12 cellular contexts compared by ENCODE assay signal in the genomic region with DNA sequence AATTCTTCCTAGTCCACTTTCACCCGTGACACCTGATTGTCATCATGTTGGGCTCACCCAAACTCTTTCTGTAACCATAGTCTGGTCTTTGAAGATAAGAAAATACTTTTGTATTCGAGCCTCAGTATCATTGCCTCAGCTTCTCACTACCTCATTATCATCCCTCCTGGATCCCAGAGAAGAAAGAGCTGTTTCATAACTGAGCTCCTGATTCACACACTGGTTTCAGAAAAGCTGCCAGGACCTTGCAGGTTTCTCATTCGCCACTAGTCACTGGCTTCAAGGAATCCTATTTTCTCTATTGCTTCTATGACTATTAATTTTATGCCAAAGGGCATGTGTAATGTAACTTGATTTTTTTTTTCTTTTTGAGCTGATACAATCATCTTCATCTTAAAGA. TPM values are rescaled to one million over a fixed set of nuclear protein-coding genes. Genes with fewer than 3 reads are reported as not detected.
DNase-seq lines count a peak whose midpoint lies in the region; FAIRE-seq and TF ChIP-seq lines count a peak whose summit lies in the region.
"Had no signal": no experiment of that assay in that cellular context is flagged by ENCODE, and none has a peak within 500 bp of the region (broad histone marks: within the 10 kb centered on the region; RNA-seq: fewer than 3 reads in every experiment).

No MANE protein-coding gene starts in this region.

- H3K4me1 ChIP-seq in kidney (ENCODE audit: control insufficient read depth in 1 of 2, insufficient read depth in 1 of 2, low read depth in 1 of 2, low read length in 2 of 2) (peaks cover 8 to 12% of the 10 kb centered on the region in 2 donors), colonic mucosa (no peaks in the 10 kb centered on the region)
- peaks cover 13% of the 10 kb centered on the region for H3K4me1 ChIP-seq in CD4-positive, alpha-beta memory T cell (ENCODE audit: insufficient read depth, low read length)
- H3K4me1 ChIP-seq: uterus had no signal

- H3K36me3 Mint-ChIP-seq in MCF 10A (ENCODE audit: insufficient read depth, unreplicated experiment) (peaks cover 10% of the 10 kb centered on the region), glutamatergic neuron (ENCODE audit: unreplicated experiment) (no peaks in the 10 kb centered on the region)
- peaks cover 0 to 6% of the 10 kb centered on the region in 2 donors for H3K36me3 Mint-ChIP-seq in CD4-positive, alpha-beta memory T cell

- CTCF ChIA-PET in MCF 10A (lab: Yijun Ruan, JAX): interaction anchor here (0.5 to 11.0 kb wide), 65 partner anchors 8 to 1078 kb away, joined by 3 to 146 read pairs (median 4); no protein-coding TSS in a partner anchor
- CTCF ChIA-PET in CD4-positive, alpha-beta memory T cell (lab: Charles Lee; ENCODE audit: partially characterized antibody): interaction anchor here (0.8 to 2.2 kb wide), 28 partner anchors 9 to 482 kb away, joined by 3 to 19 read pairs (median 4); no protein-coding TSS in a partner anchor

- H3K9me3 Mint-ChIP-seq in MCF 10A (ENCODE audit: unreplicated experiment) (no peaks in the 10 kb centered on the region), glutamatergic neuron (ENCODE audit: unreplicated experiment) (peaks cover 13% of the 10 kb centered on the region)
- H3K9me3 Mint-ChIP-seq in CD4-positive, alpha-beta memory T cell: peaks cover 0 to 2% (median 0%) of the 10 kb centered on the region in 8 donors

- H3K9me3 ChIP-seq in kidney (ENCODE audit: control insufficient read depth in 1 of 2, low read length in 2 of 2) (no peaks in the 10 kb centered on the region), colonic mucosa (no peaks in the 10 kb centered on the region)
- H3K9me3 ChIP-seq in CD4-positive, alpha-beta memory T cell (ENCODE audit: control insufficient read depth in 1 of 2, low read length in 2 of 2): no peaks in the 10 kb centered on the region
- H3K9me3 ChIP-seq: uterus had no signal

- no peak overlapping the region for H3K9ac ChIP-seq in kidney (ENCODE audit: low read length in 2 of 2)
- no peak overlapping the region for H3K9ac ChIP-seq in colonic mucosa (ENCODE audit: low read depth in 2 of 2, low read length in 2 of 2)

- TF ChIP-seq CTCF in MCF 10A (IDR thresholded peaks at IDR 0.05; ENCODE audit: unreplicated experiment) (no peak), kidney (IDR thresholded peaks at IDR 0.05; ENCODE audit: borderline replicate concordance, extremely low read depth, insufficient read depth) (peak; percentile 16), glutamatergic neuron (IDR thresholded peaks at IDR 0.05; ENCODE audit: partially characterized antibody, unreplicated experiment) (no peak), colonic mucosa (IDR thresholded peaks at IDR 0.05) (no peak)

- BruUV-seq in MCF 10A (replicated peaks; lab: Mats Ljungman, UMichigan): no TSS peak

- H3K27ac ChIP-seq in kidney (ENCODE audit: low read depth in 2 of 2, low read length in 2 of 2): no peak overlapping the region
- no peak overlapping the region for H3K27ac ChIP-seq in CD4-positive, alpha-beta memory T cell (ENCODE audit: low read depth, low read length)
- H3K27ac ChIP-seq in colonic mucosa: no peak overlapping the region

- no peak for FAIRE-seq in kidney (lab: Jason Lieb, UNC)

- H3K27me3 ChIP-seq in CD4-positive, alpha-beta memory T cell (ENCODE audit: insufficient read depth, low read length): no peaks in the 10 kb centered on the region
- no peaks in the 10 kb centered on the region for H3K27me3 ChIP-seq in colonic mucosa
- H3K27me3 ChIP-seq: uterus had no signal

- POLR2A ChIA-PET in MCF 10A (lab: Yijun Ruan, JAX): interaction anchor here (0.8 to 2.2 kb wide), 16 partner anchors 10 to 216 kb away, joined by 3 to 22 read pairs (median 8); no protein-coding TSS in a partner anchor
- POLR2A ChIA-PET in CD4-positive, alpha-beta memory T cell (lab: Charles Lee; ENCODE audit: partially characterized antibody): no interaction called here

- H3K27me3 Mint-ChIP-seq in MCF 10A (ENCODE audit: insufficient read depth, unreplicated experiment) (no peaks in the 10 kb centered on the region), glutamatergic neuron (ENCODE audit: unreplicated experiment) (peaks cover 12% of the 10 kb centered on the region)
- peaks cover 5 to 9% of the 10 kb centered on the region in 2 donors for H3K27me3 Mint-ChIP-seq in CD4-positive, alpha-beta memory T cell

- DNase-seq in AG20443 (ENCODE audit: low spot score): peak; percentile 41
- DNase-seq in M059J (ENCODE audit: low read depth): peak; percentile 87
- peak; percentile 85 for DNase-seq in MCF 10A (ENCODE audit: unreplicated experiment)
- DNase-seq in kidney: no peak
- no peak for DNase-seq in 8988T
- DNase-seq in CD4-positive, alpha-beta memory T cell: no peak
- no peak for DNase-seq in glutamatergic neuron
- no peak for DNase-seq in colonic mucosa
- DNase-seq: activated gamma-delta T cell treated with Interleukin-2 at 50 U/mL for 16 hours, Right ventricle myocardium superior, uterus had no signal

- H3K4me1 Mint-ChIP-seq in MCF 10A (ENCODE audit: insufficient read depth, unreplicated experiment) (peaks cover 25% of the 10 kb centered on the region), glutamatergic neuron (ENCODE audit: low read depth, unreplicated experiment) (peaks cover 10% of the 10 kb centered on the region)
- peaks cover 16 to 32% (median 24%) of the 10 kb centered on the region in 4 donors for H3K4me1 Mint-ChIP-seq in CD4-positive, alpha-beta memory T cell

- intact Hi-C loops in MCF 10A (cut with micrococcal nuclease): loop anchor here (1.0 to 10.0 kb wide), 3 partner anchors 155 to 432 kb away; no protein-coding TSS in a partner anchor
- intact Hi-C loops in kidney (cut with DNase I): loop anchor here (10.0 kb wide), 1 partner anchor 142 kb away; no protein-coding TSS in a partner anchor
- intact Hi-C loops in CD4-positive, alpha-beta memory T cell (cut with micrococcal nuclease): loop anchor here (1.0 to 10.0 kb wide), 4 partner anchors 155 to 468 kb away; no protein-coding TSS in a partner anchor
- intact Hi-C loops in colonic mucosa (cut with DNase I): loop anchor here (5.0 kb wide), 2 partner anchors 150 to 315 kb away; no protein-coding TSS in a partner anchor

- no peak overlapping the region for H3K4me3 Mint-ChIP-seq in MCF 10A (ENCODE audit: unreplicated experiment)
- peak overlapping the region in 2 of 8 donors; percentile 5 to 22 for H3K4me3 Mint-ChIP-seq in CD4-positive, alpha-beta memory T cell
- no peak overlapping the region for H3K4me3 Mint-ChIP-seq in glutamatergic neuron (ENCODE audit: unreplicated experiment)

- no peak overlapping the region for H3K4me3 ChIP-seq in kidney (ENCODE audit: low read length in 2 of 2)
- H3K4me3 ChIP-seq in CD4-positive, alpha-beta memory T cell (ENCODE audit: low read length in 2 of 2): no peak overlapping the region
- H3K4me3 ChIP-seq in colonic mucosa: no peak overlapping the region
- H3K4me3 ChIP-seq: uterus had no signal

- no peak overlapping the region for H3K27ac Mint-ChIP-seq in MCF 10A (ENCODE audit: low read depth, unreplicated experiment)
- peak overlapping the region in 2 of 7 donors; percentile 18 to 43 for H3K27ac Mint-ChIP-seq in CD4-positive, alpha-beta memory T cell
- no peak overlapping the region for H3K27ac Mint-ChIP-seq in glutamatergic neuron (ENCODE audit: unreplicated experiment)
- H3K27ac Mint-ChIP-seq: progenitor cell of endocrine pancreas had no signal

- H3K36me3 ChIP-seq in kidney (ENCODE audit: control insufficient read depth in 1 of 2, insufficient read depth in 2 of 2, low read length in 2 of 2): no peaks in the 10 kb centered on the region
- H3K36me3 ChIP-seq in CD4-positive, alpha-beta memory T cell (ENCODE audit: insufficient read depth, low read length): no peaks in the 10 kb centered on the region
- H3K36me3 ChIP-seq in colonic mucosa: no peaks in the 10 kb centered on the region
- H3K36me3 ChIP-seq: uterus had no signal

RNA-seq across cellular contexts. Expression of a gene that starts 2.9 kb away (rescaled TPM):
- total RNA-seq in M059J (2014; rRNA removed; shearing (Covaris generic)): 98.2 and 186 TPM in 2 replicates
- total RNA-seq in MCF 10A (2022) (119 and 185 TPM in 2 replicates), kidney (154 TPM), glutamatergic neuron (ENCODE audit: unreplicated experiment) (35.7 TPM), colonic mucosa (10 to 100 TPM; 55.7 to 90.7 TPM)
- 47.2 TPM for polyA plus RNA-seq in kidney (ENCODE audit: insufficient read depth, low read depth, low replicate concordance)
- 10 to 100 TPM in 1 of 2 experiments, 1 to 10 TPM in 1; 6.8 to 12.0 TPM for total RNA-seq in CD4-positive, alpha-beta memory T cell
- under 1 TPM in 1 of 2 donors, not detected in 1; 0.91 TPM for polyA plus RNA-seq in CD4-positive, alpha-beta memory T cell

Comparison
In these comparisons a context has a peak if more than half of its experiments do, and no peak if none do; other contexts are left out.
1. DNase-seq: peak in AG20443 (single experiment), M059J (single experiment) and MCF 10A (single experiment); none in kidney (single experiment), 8988T (single experiment), CD4-positive, alpha-beta memory T cell (0 of 5), glutamatergic neuron (single experiment) and colonic mucosa (single experiment).